ENCODE assay signal across 29 cellular contexts in genomic region chr10:48661441-48661840, GRCh38. TPM values are rescaled to one million over a fixed set of nuclear protein-coding genes. Genes with fewer than 3 reads are reported as not detected.
"Had no signal": no experiment of that assay in that cellular context is flagged by ENCODE, and none has a peak within 500 bp of the region (broad histone marks: within the 10 kb centered on the region; RNA-seq: fewer than 3 reads in every experiment).

No MANE protein-coding gene starts in this region.

- H3K4me2 ChIP-seq: smooth muscle cell had no signal

- H3K27ac ChIP-seq: dorsolateral prefrontal cortex, epithelial cell of prostate, gastrocnemius medialis, parathyroid adenoma, right atrium auricular region, thoracic aorta, tibial nerve, upper lobe of left lung had no signal

- H3K9me3 ChIP-seq: gastrocnemius medialis, right atrium auricular region, thoracic aorta, tibial nerve, upper lobe of left lung had no signal

- H3K9ac ChIP-seq: parathyroid adenoma had no signal

- H3K79me2 ChIP-seq: parathyroid adenoma had no signal

- H3K27ac Mint-ChIP-seq: endodermal cell; natural killer cell; progenitor cell of endocrine pancreas; stimulated activated effector memory CD8-positive, alpha-beta T cell treated with anti-CD3 and anti-CD28 coated beads, Interleukin-12 subunit alpha, Interleukin-12 subunit beta, amount 100 ng/mL, for 72 hours; stimulated activated naive CD8-positive, alpha-beta T cell treated with anti-CD3 and anti-CD28 coated beads, Interleukin-15, Interleukin-2, amounts not matched to agents 100 ng/mL and 50 ng/mL, for 24 hours had no signal

- H3K36me3 Mint-ChIP-seq: natural killer cell had no signal

- DNase-seq: cortex of kidney; dorsolateral prefrontal cortex; effector CD4-positive, alpha-beta T cell; endodermal cell; foreskin fibroblast; gastrocnemius medialis; head of caudate nucleus; kidney; mesenchymal stem cell; midbrain; natural killer cell; stimulated activated CD4-positive, alpha-beta T cell treated with anti-CD3 and anti-CD28 coated beads, Interleukin-12 subunit alpha, Interleukin-12 subunit beta, amount 100 ng/mL, for 4 hours; stimulated activated CD4-positive, alpha-beta T cell treated with anti-CD3 and anti-CD28 coated beads, Interleukin-2, amount 100 ng/mL, for 24 hours; stimulated activated CD4-positive, alpha-beta T cell treated with anti-CD3 and anti-CD28 coated beads, Interleukin-4, amount 100 ng/mL, for 24 hours; upper lobe of left lung had no signal

- H2AFZ ChIP-seq: parathyroid adenoma had no signal

- ATAC-seq: esophagus mucosa; gastrocnemius medialis; left lobe of liver; natural killer cell; sciatic nerve; stimulated activated effector memory CD8-positive, alpha-beta T cell treated with anti-CD3 and anti-CD28 coated beads, Interleukin-12 subunit alpha, Interleukin-12 subunit beta, amount 100 ng/mL, for 72 hours had no signal

- H3K4me3 Mint-ChIP-seq: endodermal cell; natural killer cell; stimulated activated effector memory CD8-positive, alpha-beta T cell treated with anti-CD3 and anti-CD28 coated beads, Interleukin-12 subunit alpha, Interleukin-12 subunit beta, amount 100 ng/mL, for 72 hours; stimulated activated naive CD8-positive, alpha-beta T cell treated with anti-CD3 and anti-CD28 coated beads, Interleukin-15, Interleukin-2, amounts not matched to agents 100 ng/mL and 50 ng/mL, for 24 hours had no signal

- H3K4me3 ChIP-seq: dorsolateral prefrontal cortex, gastrocnemius medialis, lung, right atrium auricular region, smooth muscle cell, thoracic aorta, tibial nerve, upper lobe of left lung had no signal

- H3K36me3 ChIP-seq: gastrocnemius medialis, right atrium auricular region, thoracic aorta, tibial nerve, upper lobe of left lung had no signal

- H3K27me3 ChIP-seq: dorsolateral prefrontal cortex, gastrocnemius medialis, right atrium auricular region, tibial nerve, upper lobe of left lung had no signal

RNA-seq across cellular contexts. Expression of gene WDFY4, which starts 23.2 kb away (rescaled TPM):
- total RNA-seq: endodermal cell, smooth muscle cell had no signal
- polyA plus RNA-seq: neural cell, smooth muscle cell had no signal
